ENCODE assay signal across 27 cellular contexts in genomic region chr3:56373386-56373785, GRCh38.
DNase-seq lines count a peak whose midpoint lies in the region; ATAC-seq, FAIRE-seq and TF ChIP-seq lines count a peak whose summit lies in the region.
"Had no signal": no experiment of that assay in that cellular context is flagged by ENCODE, and none has a peak within 500 bp of the region (broad histone marks: within the 10 kb centered on the region; RNA-seq: fewer than 3 reads in every experiment).

No MANE protein-coding gene starts in this region.

- TF ChIP-seq RAD21 in A549 (conservative IDR thresholded peaks at IDR 0.05 in 1 of 2, IDR thresholded peaks at IDR 0.05 in 1 of 2) (no peak), IMR-90 (IDR thresholded peaks at IDR 0.05; ENCODE audit: low read length) (no peak), H1 (IDR thresholded peaks at IDR 0.05 in 1 of 2, conservative IDR thresholded peaks at IDR 0.05 in 1 of 2; ENCODE audit: low read depth in 2 of 2, low read length in 2 of 2) (no peak)

- no peak overlapping the region for H2AK9ac ChIP-seq in IMR-90 (replicated peaks; ENCODE audit: low read depth, low read length, poor library complexity)

- POLR2A ChIA-PET in A549 (lab: Yijun Ruan, JAX) = no interaction called here
- POLR2A ChIA-PET in IMR-90 (lab: Charles Lee; ENCODE audit: unreplicated experiment) = no interaction called here
- POLR2A ChIA-PET in H1 (lab: Charles Lee; ENCODE audit: partially characterized antibody) = interaction anchor here (1.0 kb wide), 1 partner anchor 309 kb away, joined by 3 read pairs; no protein-coding TSS in a partner anchor

- no peaks in the 10 kb centered on the region for H3K36me3 ChIP-seq in IMR-90 (ENCODE audit: control insufficient read depth, insufficient read depth, low read length)
- peaks cover 0 to 8% (median 0%) of the 10 kb centered on the region in 4 experiments; a peak in 2 of 8 replicates for H3K36me3 ChIP-seq in H1 (ENCODE audit: control insufficient read depth in 2 of 4, insufficient read depth in 4 of 4, low read length in 3 of 4)
- no peaks in the 10 kb centered on the region for H3K36me3 ChIP-seq in iPS-20b (ENCODE audit: insufficient read depth, low read depth, low read length)
- H3K36me3 ChIP-seq: MG63, Peyer's patch, SJSA1 had no signal

- TF ChIP-seq POLR2A in A549 (IDR thresholded peaks at IDR 0.05; ENCODE audit: low read length) (no peak), IMR-90 (IDR thresholded peaks at IDR 0.05; ENCODE audit: low read depth, low read length) (no peak), H1 (IDR thresholded peaks at IDR 0.05; ENCODE audit: control extremely low read depth in 1 of 2, low read depth in 2 of 2, low read length in 2 of 2) (no peak)

- ATAC-seq in A549 (no peak), IMR-90 (ENCODE audit: low read depth) (no peak), GM21786 (IDR thresholded peaks at IDR 0.05; ENCODE audit: unreplicated experiment) (no peak)

- H4K20me1 ChIP-seq in IMR-90 (ENCODE audit: insufficient read depth, low read length) (no peaks in the 10 kb centered on the region), H1 (replicated peaks in 1 of 2; ENCODE audit: control insufficient read depth in 1 of 2, insufficient read depth in 2 of 2, low read length in 2 of 2) (no peaks in the 10 kb centered on the region)

- H2BK5ac ChIP-seq in IMR-90 (ENCODE audit: low read depth, low read length, poor library complexity, severe bottlenecking) = no peak overlapping the region
- H2BK5ac ChIP-seq in H1 (ENCODE audit: low read depth, low read length) = no peak overlapping the region

- TF ChIP-seq CTCF in A549 (IDR thresholded peaks at IDR 0.05) (no peak), IMR-90 (conservative IDR thresholded peaks at IDR 0.05; ENCODE audit: low read depth, low read length) (no peak), H1 (IDR thresholded peaks at IDR 0.05; ENCODE audit: control extremely low read depth in 1 of 3, insufficient read depth in 1 of 3, low read depth in 1 of 3, low read length in 3 of 3) (no peak), GM13977 (IDR thresholded peaks at IDR 0.05; ENCODE audit: extremely low read depth, insufficient read depth, missing control alignments) (no peak), foreskin fibroblast (IDR thresholded peaks at IDR 0.05; ENCODE audit: low read depth, low read length) (no peak)

- DNase-seq in A549 (ENCODE audit: low read depth in 1 of 2, low spot score in 1 of 2) = no peak
- no peak for DNase-seq in IMR-90
- DNase-seq in H1 (ENCODE audit: low read depth in 1 of 2, low spot score in 2 of 2) = no peak
- no peak for DNase-seq in NK-92 (lab: John Stamatoyannopoulos, UW; ENCODE audit: unreplicated experiment)
- no peak for DNase-seq in GM13977 (ENCODE audit: low spot score)
- DNase-seq in foreskin fibroblast = no peak
- DNase-seq: Calu3; CD8-positive, alpha-beta memory T cell; DMS153; HCEC 1CT; MG63; NCI-H1048; NCI-H1436; NCI-H187 treated with DMSO at 0.1 percent for 48 hours; NCI-H2107; NCI-H2227 treated with DMSO at 0.1 percent for 48 hours; NCI-H510A; NCI-H748 treated with DMSO at 0.1 percent for 48 hours; Peyer's patch; T-helper 1 cell had no signal

- H3K56ac ChIP-seq in IMR-90 (ENCODE audit: extremely low read depth, insufficient read depth, low read length) (no peak overlapping the region), H1 (replicated peaks; ENCODE audit: insufficient read length, low read depth, low read length) (no peak overlapping the region)

- H4K5ac ChIP-seq in IMR-90 (ENCODE audit: low read depth, low read length) (no peak overlapping the region), H1 (ENCODE audit: insufficient read length, low read depth, low read length) (no peak overlapping the region)

- no peaks in the 10 kb centered on the region for H3K23me2 ChIP-seq in H1 (ENCODE audit: low read depth, low read length)

- FAIRE-seq in A549 (lab: Jason Lieb, UNC) (no peak), H1 (lab: Jason Lieb, UNC) (peak; percentile 39)
- FAIRE-seq: GM12891, GM18507, HTR-8/SVneo had no signal

- CTCF ChIA-PET in A549 (lab: Yijun Ruan, JAX) (interaction anchor here (1.2 to 1.9 kb wide), 2 partner anchors 9 to 13 kb away, joined by 3 to 5 read pairs; no protein-coding TSS in a partner anchor), IMR-90 (lab: Yijun Ruan, JAX) (interaction anchor here (1.1 kb wide), 1 partner anchor 47 kb away, joined by 4 read pairs; no protein-coding TSS in a partner anchor), H1 (lab: Charles Lee; ENCODE audit: partially characterized antibody) (interaction anchor here (0.8 to 2.0 kb wide), 2 partner anchors 26 to 33 kb away, joined by 3 to 7 read pairs; no protein-coding TSS in a partner anchor)

- H3K4ac ChIP-seq in IMR-90 (ENCODE audit: low read depth, low read length) = no peak overlapping the region
- no peak overlapping the region for H3K4ac ChIP-seq in H1 (replicated peaks; ENCODE audit: insufficient read length, low read depth, low read length)

- 0% methylated on average over 1 of the region's 1 CpG for WGBS in A549 (ENCODE audit: missing lambda C conversion rate)
- WGBS in IMR-90 (ENCODE audit: extremely low coverage in 2 of 2, insufficient read length in 1 of 2), 2 experiments = no CpG with 5 or more reads among the region's 1 CpG
- WGBS in H1 (ENCODE audit: extremely low coverage in 1 of 2, insufficient coverage in 1 of 2, insufficient read length in 1 of 2, insufficient replicate concordance in 2 of 2, low coverage in 1 of 2, low lambda C conversion rate in 2 of 2, missing lambda C conversion rate in 1 of 2), 2 experiments = 26% methylated on average over 1 of the region's 1 CpG; no CpG with 5 or more reads in 1 of the 2 experiments

- dilution Hi-C loops in IMR-90 (cut with HindIII; ENCODE audit: low sequenced_read_pairs, unreplicated experiment) = no loop called here

- no peaks in the 10 kb centered on the region for H3K79me1 ChIP-seq in IMR-90 (ENCODE audit: low read depth in 1 of 2, low read length in 2 of 2)
- no peaks in the 10 kb centered on the region for H3K79me1 ChIP-seq in H1 (ENCODE audit: low read depth, low read length)

- no TSS peak for BruUV-seq in IMR-90 (replicated peaks; lab: Mats Ljungman, UMichigan)

- H4K91ac ChIP-seq in IMR-90 (ENCODE audit: insufficient read depth, low read depth, low read length) = no peak overlapping the region
- no peak overlapping the region for H4K91ac ChIP-seq in H1 (replicated peaks; ENCODE audit: insufficient read length, low read length)

- no peak overlapping the region for H3K4me3 ChIP-seq in A549
- no peak overlapping the region for H3K4me3 ChIP-seq in IMR-90 (ENCODE audit: insufficient read depth, low read depth, low read length)
- no peak overlapping the region for H3K4me3 ChIP-seq in H1 (ENCODE audit: extremely low read depth in 1 of 4, insufficient read depth in 2 of 4, low read depth in 3 of 4, low read length in 4 of 4)
- peak overlapping the region; percentile 22; the same call in 1 of the 2 replicates for H3K4me3 ChIP-seq in iPS-20b (ENCODE audit: low read length)
- H3K4me3 ChIP-seq in foreskin fibroblast (ENCODE audit: low read depth in 1 of 2, low read length in 2 of 2) = no peak overlapping the region
- H3K4me3 ChIP-seq: MG63, Peyer's patch, SJSA1 had no signal

- no peak for TF ChIP-seq EP300 in A549 (IDR thresholded peaks at IDR 0.05)
- TF ChIP-seq EP300 in H1 (IDR thresholded peaks at IDR 0.05; ENCODE audit: borderline replicate concordance in 1 of 2, low read depth in 2 of 2, low read length in 2 of 2) = no peak

- no peak overlapping the region for H3K23ac ChIP-seq in IMR-90 (ENCODE audit: low read depth, low read length)
- no peak overlapping the region for H3K23ac ChIP-seq in H1 (ENCODE audit: insufficient read length)

- no peak overlapping the region for H3K9ac ChIP-seq in IMR-90 (ENCODE audit: low read depth, low read length)
- 0 out of 7 replicates have a peak overlapping the region, but pooled peaks of 1 of the 4 experiments have one; percentile 28 for H3K9ac ChIP-seq in H1 (replicated peaks in 1 of 4; ENCODE audit: extremely low read depth in 1 of 4, low read depth in 3 of 4, low read length in 3 of 4)
- peak overlapping the region; percentile 19; the same call in 1 of the 2 replicates for H3K9ac ChIP-seq in iPS-20b (ENCODE audit: low read depth, low read length)

- H3K18ac ChIP-seq in IMR-90 (ENCODE audit: low read depth, low read length) = no peak overlapping the region
- no peak overlapping the region for H3K18ac ChIP-seq in H1 (ENCODE audit: extremely low read depth, low read length)

- in situ Hi-C loops in IMR-90 (cut with MboI; ENCODE audit: low sequenced_read_pairs) (no loop called here), GM13977 (cut with MboI; ENCODE audit: low pct_unique_long_range_greater_than_20kb, low sequenced_read_pairs, unreplicated experiment) (no loop called here)

- H3K9me3 ChIP-seq in A549 = no peaks in the 10 kb centered on the region
- peaks cover 3% of the 10 kb centered on the region; the same call in 1 of the 2 replicates for H3K9me3 ChIP-seq in IMR-90 (ENCODE audit: control insufficient read depth, insufficient read depth, low read length)
- peaks cover 0 to 9% of the 10 kb centered on the region in 2 experiments; a peak in 2 of 4 replicates for H3K9me3 ChIP-seq in H1 (ENCODE audit: insufficient read depth in 2 of 2, low read depth in 1 of 2, low read length in 1 of 2)
- H3K9me3 ChIP-seq in iPS-20b (ENCODE audit: insufficient read depth, low read depth, low read length) = peaks cover 8% of the 10 kb centered on the region
- H3K9me3 ChIP-seq: MG63, SJSA1 had no signal

- H2AFZ ChIP-seq in IMR-90 (replicated peaks; ENCODE audit: low read length, poor library complexity) (no peak overlapping the region), H1 (ENCODE audit: low read length) (no peak overlapping the region)

- intact Hi-C loops in IMR-90 (cut with micrococcal nuclease) = no loop called here

- H2AK5ac ChIP-seq in IMR-90 (ENCODE audit: low read depth, low read length) (no peak overlapping the region), H1 (ENCODE audit: low read depth, low read length) (no peak overlapping the region)

- no peak overlapping the region for H2BK12ac ChIP-seq in H1 (ENCODE audit: low read depth, low read length)

- H3K79me2 ChIP-seq in H1 (ENCODE audit: control insufficient read depth in 1 of 2, insufficient read depth in 2 of 2, low read length in 2 of 2) = no peaks in the 10 kb centered on the region

- H3K27me3 ChIP-seq in IMR-90 (ENCODE audit: control insufficient read depth, insufficient read depth, low read length) (no peaks in the 10 kb centered on the region), H1 (replicated peaks in 1 of 4; ENCODE audit: control insufficient read depth in 3 of 4, extremely low read depth in 1 of 4, insufficient read depth in 3 of 4, low read length in 3 of 4) (no peaks in the 10 kb centered on the region), iPS-20b (ENCODE audit: insufficient read depth, low read length) (no peaks in the 10 kb centered on the region)
- H3K27me3 ChIP-seq: MG63, Peyer's patch, SJSA1 had no signal

- H2BK20ac ChIP-seq in IMR-90 (ENCODE audit: low read depth, low read length) (no peak overlapping the region), H1 (ENCODE audit: low read length) (no peak overlapping the region)

- H3K4me2 ChIP-seq in A549 (no peak overlapping the region), IMR-90 (ENCODE audit: low read depth, low read length) (no peak overlapping the region), H1 (ENCODE audit: insufficient read depth in 1 of 2, low read depth in 2 of 2, low read length in 2 of 2) (peak overlapping the region in 1 of 2 experiments; percentile 47; a peak in 2 of 4 replicates)

- H3K14ac ChIP-seq in IMR-90 (replicated peaks; ENCODE audit: low read depth, low read length) (no peak overlapping the region), H1 (ENCODE audit: insufficient read length) (no peak overlapping the region)

- no peak overlapping the region for H2BK15ac ChIP-seq in IMR-90 (ENCODE audit: low read depth, low read length)
- no peak overlapping the region for H2BK15ac ChIP-seq in H1 (ENCODE audit: low read length)

- H4K8ac ChIP-seq in IMR-90 (ENCODE audit: low read depth in 2 of 2, low read length in 2 of 2) = no peak overlapping the region
- H4K8ac ChIP-seq in H1 (ENCODE audit: extremely low read depth, insufficient read depth, low read length) = no peak overlapping the region

- no peaks in the 10 kb centered on the region for H3K9me1 ChIP-seq in IMR-90 (ENCODE audit: insufficient read depth, low read length)

- H3K4me1 ChIP-seq in A549 = no peaks in the 10 kb centered on the region
- H3K4me1 ChIP-seq in IMR-90 (ENCODE audit: control insufficient read depth, insufficient read depth, low read length) = no peaks in the 10 kb centered on the region
- peaks cover 0 to 13% (median 5%) of the 10 kb centered on the region in 4 experiments; a peak in 2 of 7 replicates for H3K4me1 ChIP-seq in H1 (replicated peaks in 1 of 4; ENCODE audit: control insufficient read depth in 3 of 4, insufficient read depth in 4 of 4, low read length in 3 of 4)
- H3K4me1 ChIP-seq in iPS-20b (ENCODE audit: insufficient read depth, low read length) = peaks cover 18% of the 10 kb centered on the region
- H3K4me1 ChIP-seq: Peyer's patch, SJSA1 had no signal

- H3K27ac ChIP-seq in A549 (no peak overlapping the region), IMR-90 (ENCODE audit: insufficient read depth, low read length) (no peak overlapping the region), H1 (ENCODE audit: low read depth, low read length) (no peak overlapping the region), iPS-20b (ENCODE audit: low read length) (no peak overlapping the region)
- H3K27ac ChIP-seq: C4-2B, Peyer's patch, SJSA1 had no signal

- H2BK120ac ChIP-seq in IMR-90 (ENCODE audit: low read depth, low read length) (no peak overlapping the region), H1 (replicated peaks; ENCODE audit: low read depth, low read length) (no peak overlapping the region)

Comparison
In these comparisons a context has a peak if more than half of its experiments do, and no peak if none do; other contexts are left out.
1. Of the 18 proteins assayed by ChIP-seq in both H1 and A549: peak only in H1: none; only in A549: none; in both: MAFK; in neither: 17.